16 cellular contexts compared by ENCODE assay signal in genomic region chr4:98574816-98575215, GRCh38.
DNase-seq lines count a peak whose midpoint lies in the region; ATAC-seq and TF ChIP-seq lines count a peak whose summit lies in the region.
"Had no signal": no experiment of that assay in that cellular context is flagged by ENCODE, and none has a peak within 500 bp of the region (broad histone marks: within the 10 kb centered on the region; RNA-seq: fewer than 3 reads in every experiment).

No MANE protein-coding gene starts in this region.

- peak overlapping the region; percentile 0 for H3K27ac Mint-ChIP-seq in chondrocyte (ENCODE audit: unreplicated experiment)
- H3K27ac Mint-ChIP-seq in nephron, result peak overlapping the region; percentile 28 to 69 (median 39)
- peak overlapping the region; percentile 44 for H3K27ac Mint-ChIP-seq in type B pancreatic cell
- H3K27ac Mint-ChIP-seq: B cell, IgD-negative memory B cell had no signal

- H3K9me2 ChIP-seq in PC-9 (ENCODE audit: insufficient read depth), result no peaks in the 10 kb centered on the region

- H3K36me3 Mint-ChIP-seq in chondrocyte (ENCODE audit: low read depth), result peaks cover 1% of the 10 kb centered on the region
- no peaks in the 10 kb centered on the region for H3K36me3 Mint-ChIP-seq in nephron (ENCODE audit: low read depth)
- H3K36me3 Mint-ChIP-seq in type B pancreatic cell, result peaks cover 11% of the 10 kb centered on the region

- no TSS peak for BruUV-seq in PC-9 (replicated peaks; lab: Mats Ljungman, UMichigan)

- H3K4me1 ChIP-seq in PC-9 (replicated peaks; ENCODE audit: insufficient read depth), result peaks cover 43% of the 10 kb centered on the region
- H3K4me1 ChIP-seq: Peyer's patch had no signal

- CTCF ChIA-PET in PC-9 (lab: Charles Lee), result no interaction called here

- H3K27ac ChIP-seq in PC-9, result peak overlapping the region; percentile 91
- H3K27ac ChIP-seq: Peyer's patch had no signal

- no peak overlapping the region for H2AFZ ChIP-seq in PC-9

- H3F3A ChIP-seq in PC-9 (ENCODE audit: insufficient read depth, low read depth), result peaks cover 25% of the 10 kb centered on the region

- no peaks in the 10 kb centered on the region for H3K9me3 ChIP-seq in PC-9 (ENCODE audit: insufficient read depth, low read depth)
- H3K9me3 ChIP-seq: Peyer's patch had no signal

- H4K20me1 ChIP-seq in PC-9 (ENCODE audit: insufficient read depth), result no peaks in the 10 kb centered on the region

- no peak overlapping the region for H3K4me3 Mint-ChIP-seq in chondrocyte (ENCODE audit: unreplicated experiment)
- H3K4me3 Mint-ChIP-seq in nephron, result no peak overlapping the region
- H3K4me3 Mint-ChIP-seq in type B pancreatic cell, result no peak overlapping the region
- H3K4me3 Mint-ChIP-seq: B cell; CD4-positive, CD25-positive, alpha-beta regulatory T cell; IgD-negative memory B cell had no signal

- no peaks in the 10 kb centered on the region for H3K27me3 ChIP-seq in PC-9 (ENCODE audit: insufficient read depth, low read depth)
- H3K27me3 ChIP-seq: Peyer's patch had no signal

- no peak for ATAC-seq in HG03097 (IDR thresholded peaks at IDR 0.05; ENCODE audit: low FRiP score, unreplicated experiment)
- ATAC-seq: Right ventricle myocardium inferior had no signal

- no peak overlapping the region for H3K4me3 ChIP-seq in PC-9
- H3K4me3 ChIP-seq: Peyer's patch had no signal

- TF ChIP-seq CTCF in PC-9 (conservative IDR thresholded peaks at IDR 0.05) (no peak), chondrocyte (IDR thresholded peaks at IDR 0.05) (no peak), nephron (IDR thresholded peaks at IDR 0.05; ENCODE audit: unreplicated experiment in 3 of 3) (no peak), type B pancreatic cell (conservative IDR thresholded peaks at IDR 0.05) (no peak)

- H3K27me3 Mint-ChIP-seq in chondrocyte (ENCODE audit: low read depth), result no peaks in the 10 kb centered on the region
- H3K27me3 Mint-ChIP-seq in nephron (ENCODE audit: low read depth), result no peaks in the 10 kb centered on the region
- no peaks in the 10 kb centered on the region for H3K27me3 Mint-ChIP-seq in type B pancreatic cell
- H3K27me3 Mint-ChIP-seq: B cell; CD4-positive, CD25-positive, alpha-beta regulatory T cell; IgD-negative memory B cell had no signal

- H3K36me3 ChIP-seq in PC-9 (ENCODE audit: low read depth), result no peaks in the 10 kb centered on the region
- H3K36me3 ChIP-seq: Peyer's patch had no signal

- H3K4me1 Mint-ChIP-seq in chondrocyte (ENCODE audit: low read depth) (peaks cover 53% of the 10 kb centered on the region), nephron (peaks cover 40% of the 10 kb centered on the region), type B pancreatic cell (ENCODE audit: unreplicated experiment) (peaks cover 27% of the 10 kb centered on the region)

- DNase-seq in PC-9 (no peak), chondrocyte (ENCODE audit: low spot score) (no peak), type B pancreatic cell (ENCODE audit: extremely low spot score, unreplicated experiment) (no peak), NCI-H446 treated with DMSO at 0.1 percent for 48 hours (lab: John Stamatoyannopoulos, UW) (no peak), middle frontal gyrus (ENCODE audit: extremely low spot score, low spot score) (no peak)
- DNase-seq: CD4-positive, CD25-positive, alpha-beta regulatory T cell; H7; NCI-H187 treated with DMSO at 0.1 percent for 48 hours; NCI-H2171; NCI-H510A; Peyer's patch had no signal

- no peaks in the 10 kb centered on the region for H3K9me3 Mint-ChIP-seq in chondrocyte (ENCODE audit: low read depth)
- H3K9me3 Mint-ChIP-seq in nephron, result no peaks in the 10 kb centered on the region
- peaks cover 4% of the 10 kb centered on the region for H3K9me3 Mint-ChIP-seq in type B pancreatic cell
- H3K9me3 Mint-ChIP-seq: CD4-positive, CD25-positive, alpha-beta regulatory T cell; IgD-negative memory B cell had no signal

- intact Hi-C loops in PC-9 (cut with micrococcal nuclease; ENCODE audit: unreplicated experiment), result loop anchor here (5.0 kb wide), 1 partner anchor 108 kb away; no protein-coding TSS in a partner anchor

- H3K79me2 ChIP-seq in PC-9 (ENCODE audit: low read depth), result peaks cover 10% of the 10 kb centered on the region

- peak overlapping the region; percentile 40 for H3K4me2 ChIP-seq in PC-9

- POLR2A ChIA-PET in PC-9 (lab: Charles Lee; ENCODE audit: unreplicated experiment), result no interaction called here
